In the genomic region with DNA sequence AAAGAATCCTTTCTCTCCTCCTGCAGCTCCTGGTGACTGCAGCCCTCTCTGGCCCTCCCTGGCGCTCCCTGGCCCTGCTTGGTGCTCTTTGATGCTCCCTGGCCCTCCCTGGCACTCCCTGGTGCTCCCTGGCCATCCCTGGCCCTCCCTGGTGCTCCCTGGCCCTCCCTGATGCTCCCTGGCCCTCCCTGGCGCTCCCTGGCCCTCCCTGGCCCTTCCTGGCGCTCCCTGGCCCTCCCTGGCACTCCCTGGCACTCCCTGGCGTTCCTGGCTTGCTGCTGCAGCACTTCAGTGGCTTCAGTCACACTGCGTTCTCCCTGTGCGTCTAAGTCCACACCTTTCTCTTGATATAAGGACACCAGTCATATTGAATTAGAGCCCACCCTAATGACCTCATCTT, we compare ENCODE assay signal across 18 cellular contexts. TPM values are rescaled to one million over a fixed set of nuclear protein-coding genes. Genes with fewer than 3 reads are reported as not detected.
DNase-seq lines count a peak whose midpoint lies in the region; ATAC-seq and TF ChIP-seq lines count a peak whose summit lies in the region.
"Had no signal": no experiment of that assay in that cellular context is flagged by ENCODE, and none has a peak within 500 bp of the region (broad histone marks: within the 10 kb centered on the region; RNA-seq: fewer than 3 reads in every experiment).

No MANE protein-coding gene starts in this region.

- H3K9me3 Mint-ChIP-seq in endodermal cell: peaks cover 4% of the 10 kb centered on the region

- peaks cover 18% of the 10 kb centered on the region for H3K4me1 Mint-ChIP-seq in endodermal cell

- intact Hi-C loops in mucosa of descending colon (cut with DNase I, micrococcal nuclease): loop anchor here in 1 of 2 donors (10.0 kb wide), 1 partner anchor 659 kb away; no protein-coding TSS in a partner anchor

- no peak overlapping the region for H3K9ac ChIP-seq in endodermal cell (ENCODE audit: extremely low read depth, low read length, poor library complexity, severe bottlenecking)

- H3K4me3 ChIP-seq in endodermal cell (ENCODE audit: low read length) (no peak overlapping the region), mucosa of descending colon (no peak overlapping the region)
- H3K4me3 ChIP-seq: SK-N-MC had no signal

- H3K9me3 ChIP-seq in endodermal cell (ENCODE audit: control insufficient read depth, low read length): peaks cover 4% of the 10 kb centered on the region
- no peaks in the 10 kb centered on the region for H3K9me3 ChIP-seq in mucosa of descending colon

- H3K4me3 Mint-ChIP-seq in endodermal cell: no peak overlapping the region
- H3K4me3 Mint-ChIP-seq: IgD-negative memory B cell had no signal

- H3K27me3 ChIP-seq in endodermal cell (ENCODE audit: control insufficient read depth, insufficient read depth, low read length, poor library complexity, severe bottlenecking): peaks cover under 1% of the 10 kb centered on the region

- H3K27ac Mint-ChIP-seq in endodermal cell: no peak overlapping the region
- H3K27ac Mint-ChIP-seq: IgD-negative memory B cell had no signal

- WGBS in endodermal cell (ENCODE audit: insufficient coverage in 1 of 2, insufficient read length in 1 of 2), 2 experiments: 90 to 94% methylated on average over 3 to 6 of the region's 6 CpGs

- peaks cover 15% of the 10 kb centered on the region for H3K27me3 Mint-ChIP-seq in endodermal cell (ENCODE audit: insufficient read depth)

- TF ChIP-seq CTCF in endodermal cell (conservative IDR thresholded peaks at IDR 0.05) (no peak), mucosa of descending colon (IDR thresholded peaks at IDR 0.05) (no peak)

- H3K27ac ChIP-seq in endodermal cell (ENCODE audit: low read depth, low read length) (no peak overlapping the region), substantia nigra (ENCODE audit: low read depth, low read length, poor library complexity, severe bottlenecking) (peak overlapping the region; percentile 78)
- H3K27ac ChIP-seq: C4-2B, SK-N-MC had no signal

- DNase-seq in HT-29 (ENCODE audit: low spot score) (peak; percentile 15), endodermal cell (peak; percentile 35), mucosa of descending colon (peak; percentile 51 to 71 (median 65)), substantia nigra (lab: John Stamatoyannopoulos, UW) (no peak), germinal center (ENCODE audit: low spot score) (no peak)
- no peak for DNase-seq in stimulated activated naive CD8-positive, alpha-beta T cell treated with anti-CD3 and anti-CD28 coated beads, Interleukin-15, Interleukin-2, amounts not matched to agents 100 U/mL and 50 U/mL, for 24 hours
- DNase-seq: AML-193; DND-41; NCI-H1105; NCI-H2081 treated with DMSO at 0.1 percent for 48 hours; NCI-H446 treated with DMSO at 0.1 percent for 48 hours; NK-92 treated with Interleukin-12 subunit alpha and Interleukin-12 subunit beta, amount 100 ng/mL, for 24 hours; SHP77 had no signal

- H3K36me3 Mint-ChIP-seq in endodermal cell (ENCODE audit: low read depth): no peaks in the 10 kb centered on the region
- H3K36me3 Mint-ChIP-seq: IgD-negative memory B cell had no signal

- ATAC-seq in mucosa of descending colon (peak; percentile 68), GM21723 (IDR thresholded peaks at IDR 0.05; ENCODE audit: unreplicated experiment) (no peak)
- ATAC-seq in stimulated activated naive CD8-positive, alpha-beta T cell treated with anti-CD3 and anti-CD28 coated beads, Interleukin-15, Interleukin-2, amounts not matched to agents 100 U/mL and 50 U/mL, for 24 hours: no peak

- H3K4me1 ChIP-seq in endodermal cell (ENCODE audit: control insufficient read depth, insufficient read depth, low read length): peaks cover 8% of the 10 kb centered on the region
- H3K4me1 ChIP-seq in mucosa of descending colon (ENCODE audit: low read depth): no peaks in the 10 kb centered on the region

- H3K36me3 ChIP-seq in endodermal cell (ENCODE audit: control insufficient read depth, insufficient read depth, low read length): no peaks in the 10 kb centered on the region
- H3K36me3 ChIP-seq in mucosa of descending colon (ENCODE audit: low read depth): no peaks in the 10 kb centered on the region

RNA-seq across cellular contexts. Expression of a gene that starts 15.2 kb away (rescaled TPM):
- total RNA-seq in HT-29 (2014; rRNA removed; shearing (Covaris generic)): 29.2 and 31.9 TPM in 2 replicates
- total RNA-seq in endodermal cell: 10 to 100 TPM; 56.5 to 77.0 TPM
- 79.8 TPM for polyA plus RNA-seq in endodermal cell (2013, experiment 1 of 2)
- polyA plus RNA-seq in endodermal cell (2013, experiment 2 of 2): 71.0 TPM
- total RNA-seq in mucosa of descending colon: 100 to 1,000 TPM in 1 of 3 donors, 10 to 100 TPM in 2; 64.3 to 138 (median 77.5) TPM
- total RNA-seq: LHCN-M2 had no signal
- polyA plus RNA-seq: IgD-negative memory B cell had no signal

Comparison
In these comparisons a context has a peak if more than half of its experiments do, and no peak if none do; other contexts are left out.
1. DNase-seq: peak in HT-29 (single experiment), endodermal cell (single experiment) and mucosa of descending colon (3 of 3); none in substantia nigra (0 of 49), stimulated activated naive CD8-positive, alpha-beta T cell treated with anti-CD3 and anti-CD28 coated beads, Interleukin-15, Interleukin-2, amounts not matched to agents 100 U/mL and 50 U/mL, for 24 hours (single experiment) and germinal center (single experiment).